In genomic region chr13:53301449-53301848, GRCh38 we compare ENCODE assay signal across 16 cellular contexts.
"Had no signal": no experiment of that assay in that cellular context is flagged by ENCODE, and none has a peak within 500 bp of the region (broad histone marks: within the 10 kb centered on the region; RNA-seq: fewer than 3 reads in every experiment).

No MANE protein-coding gene starts in this region.

- H3K27ac ChIP-seq: adrenal gland, breast epithelium, lower lobe of right lung, spleen, testis had no signal

- DNase-seq: activated CD4-positive, alpha-beta T cell treated with anti-CD3 and anti-CD28 coated beads for 1 hour; activated CD4-positive, alpha-beta T cell treated with anti-CD3 and anti-CD28 coated beads, Interleukin-2, amount 50 U/mL, for 4 hours; activated gamma-delta T cell treated with Interleukin-2 at 50 U/mL for 16 hours; adrenal gland; cerebellar nuclear complex; cortex of kidney; erythroblast; foreskin melanocyte; head of caudate nucleus; lower lobe of right lung; nucleus accumbens; retina; spleen; stimulated activated CD4-positive, alpha-beta T cell treated with anti-CD3 and anti-CD28 coated beads, Interleukin-4, amount 100 ng/mL, for 4 hours; testis had no signal
